28 cellular contexts compared by ENCODE assay signal in the genomic region with DNA sequence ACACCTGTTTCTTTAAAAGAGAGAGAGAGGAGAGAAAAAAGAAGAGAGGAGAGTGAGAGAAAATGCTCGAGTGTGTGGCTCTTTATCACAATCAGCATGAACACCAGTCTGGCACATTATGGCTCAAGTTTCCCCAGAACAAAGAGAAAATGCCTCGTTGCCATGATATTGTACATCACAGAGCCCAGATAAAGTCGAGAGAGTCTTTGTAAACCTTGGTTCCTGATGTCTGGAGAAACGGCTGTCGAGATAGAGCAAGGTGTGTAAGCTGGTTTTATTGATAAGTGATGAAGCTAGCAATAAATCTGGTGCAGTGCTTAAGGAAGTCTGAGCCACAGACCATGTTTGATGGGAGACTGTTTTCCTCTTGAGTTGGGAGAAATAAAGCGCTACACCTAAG.
DNase-seq lines count a peak whose midpoint lies in the region; ATAC-seq, FAIRE-seq and TF ChIP-seq lines count a peak whose summit lies in the region.
"Had no signal": no experiment of that assay in that cellular context is flagged by ENCODE, and none has a peak within 500 bp of the region (broad histone marks: within the 10 kb centered on the region; RNA-seq: fewer than 3 reads in every experiment).

No MANE protein-coding gene starts in this region.

- H3K36me3 ChIP-seq in parathyroid adenoma (ENCODE audit: control insufficient read depth, insufficient read depth, low read length) (no peaks in the 10 kb centered on the region), left lung (no peaks in the 10 kb centered on the region)
- H3K36me3 ChIP-seq: MG63 had no signal

- H3K4me2 ChIP-seq in parathyroid adenoma (ENCODE audit: low read length): no peak overlapping the region

- peak; percentile 13 for FAIRE-seq in islet of Langerhans (lab: Jason Lieb, UNC)
- FAIRE-seq: GM18507 had no signal

- peak overlapping the region; percentile 54 for H2AFZ ChIP-seq in parathyroid adenoma

- TF ChIP-seq CTCF in VCaP (conservative IDR thresholded peaks at IDR 0.05) (no peak), parathyroid adenoma (IDR thresholded peaks at IDR 0.05) (no peak), left lung (IDR thresholded peaks at IDR 0.05) (no peak)

- H3K27me3 ChIP-seq in parathyroid adenoma (ENCODE audit: control insufficient read depth, insufficient read depth, low read length) (no peaks in the 10 kb centered on the region), left lung (no peaks in the 10 kb centered on the region)
- H3K27me3 ChIP-seq: MG63 had no signal

- intact Hi-C loops in left lung (cut with DNase I): no loop called here

- ATAC-seq in left lung (no peak), GM21717 (IDR thresholded peaks at IDR 0.05; ENCODE audit: unreplicated experiment) (no peak)
- ATAC-seq: activated CD8-positive, alpha-beta T cell treated with anti-CD3 and anti-CD28 coated beads, Interleukin-2, amount 10 ng/mL, durations not matched to agents 7 days and 5 days; activated naive CD8-positive, alpha-beta T cell treated with anti-CD3 and anti-CD28 coated beads, Interleukin-2, amount 50 U/mL, for 24 hours; esophagus mucosa; psoas muscle had no signal

- no peak overlapping the region for H3K9ac ChIP-seq in parathyroid adenoma

- H3K9me3 ChIP-seq in parathyroid adenoma (ENCODE audit: control insufficient read depth, low read length): no peaks in the 10 kb centered on the region
- no peaks in the 10 kb centered on the region for H3K9me3 ChIP-seq in left lung
- H3K9me3 ChIP-seq: MG63, psoas muscle had no signal

- no peaks in the 10 kb centered on the region for H3K79me2 ChIP-seq in parathyroid adenoma

- peaks cover 14% of the 10 kb centered on the region for H3K4me1 ChIP-seq in parathyroid adenoma
- H3K4me1 ChIP-seq in left lung: peaks cover 0 to 5% of the 10 kb centered on the region in 2 donors

- H3K4me3 ChIP-seq in parathyroid adenoma (ENCODE audit: low read depth, low read length) (no peak overlapping the region), left lung (no peak overlapping the region)
- H3K4me3 ChIP-seq: MG63, psoas muscle had no signal

- DNase-seq in NCI-H1092 treated with DMSO at 0.1 percent for 48 hours (lab: John Stamatoyannopoulos, UW): peak; percentile 63
- DNase-seq in NCI-H1092 (lab: John Stamatoyannopoulos, UW): no peak
- no peak for DNase-seq in left lung
- no peak for DNase-seq in effector CD4-positive, alpha-beta T cell
- DNase-seq: 8988T; activated CD4-positive, CD25-positive, alpha-beta regulatory T cell treated with anti-CD3 and anti-CD28 coated beads, Interleukin-2, amount 50 U/mL, for 72 hours; activated CD8-positive, alpha-beta T cell treated with anti-CD3 and anti-CD28 coated beads, Interleukin-2, amount 10 ng/mL, durations not matched to agents 7 days and 5 days; activated gamma-delta T cell; activated naive CD8-positive, alpha-beta T cell treated with anti-CD3 and anti-CD28 coated beads, Interleukin-2, amount 50 U/mL, for 24 hours; CD4-positive, alpha-beta T cell; effector CD8-positive, alpha-beta T cell; GF-D8; GOT3; hypothalamus; KBM-7; MG63; NCI-H1436 treated with DMSO at 0.1 percent for 48 hours; NCI-H2171 treated with DMSO at 0.1 percent for 48 hours; NCI-H774; psoas muscle; Right ventricle myocardium superior; stimulated activated CD4-positive, alpha-beta T cell treated with anti-CD3 and anti-CD28 coated beads, Interleukin-1b, Interleukin-23, amount 100 ng/mL, for 48 hours had no signal

- peak overlapping the region; percentile 84; the same call in 1 of the 2 replicates for H3K27ac ChIP-seq in VCaP
- H3K27ac ChIP-seq in parathyroid adenoma: peak overlapping the region; percentile 55
- H3K27ac ChIP-seq in left lung: no peak overlapping the region
- H3K27ac ChIP-seq: psoas muscle had no signal

Comparison
In these comparisons a context has a peak if more than half of its experiments do, and no peak if none do; other contexts are left out.
1. H3K27ac ChIP-seq: peak in VCaP (single experiment) and parathyroid adenoma (single experiment); none in left lung (0 of 2).